Comparison of ENCODE assay signal across 18 cellular contexts in genomic region chr1:9737057-9737456, GRCh38.
DNase-seq lines count a peak whose midpoint lies in the region; TF ChIP-seq lines count a peak whose summit lies in the region.
"Had no signal": no experiment of that assay in that cellular context is flagged by ENCODE, and none has a peak within 500 bp of the region (broad histone marks: within the 10 kb centered on the region; RNA-seq: fewer than 3 reads in every experiment).

No MANE protein-coding gene starts in this region.

- TF ChIP-seq POLR2A in uterus (IDR thresholded peaks at IDR 0.05): no peak

- H3K4me1 Mint-ChIP-seq in activated CD4-positive, alpha-beta T cell treated with anti-CD3 and anti-CD28 coated beads, Interleukin-2, amount 10 ng/mL, durations not matched to agents 24 days and 14 days: peaks cover 11% of the 10 kb centered on the region
- H3K4me1 Mint-ChIP-seq in Calu3 (ENCODE audit: low read depth, unreplicated experiment): no peaks in the 10 kb centered on the region

- TF ChIP-seq CTCF in Calu3 (IDR thresholded peaks at IDR 0.05; ENCODE audit: unreplicated experiment) (no peak), uterus (IDR thresholded peaks at IDR 0.05) (no peak)

- H3K27ac ChIP-seq in uterus: no peak overlapping the region
- H3K27ac ChIP-seq: transverse colon had no signal

- CTCF ChIA-PET in Calu3 (lab: Charles Lee): no interaction called here

- H3K27me3 ChIP-seq in uterus: no peaks in the 10 kb centered on the region
- H3K27me3 ChIP-seq: transverse colon had no signal

- no peak overlapping the region for H3K27ac Mint-ChIP-seq in activated CD4-positive, alpha-beta T cell treated with anti-CD3 and anti-CD28 coated beads, Interleukin-2, amount 10 ng/mL, durations not matched to agents 24 days and 14 days
- no peak overlapping the region for H3K27ac Mint-ChIP-seq in Calu3 (ENCODE audit: unreplicated experiment)

- BruUV-seq in Calu3 (replicated peaks; lab: Mats Ljungman, UMichigan): no TSS peak

- H3K4me1 ChIP-seq in uterus: no peaks in the 10 kb centered on the region
- H3K4me1 ChIP-seq: HAP-1, transverse colon had no signal

- intact Hi-C loops in activated CD4-positive, alpha-beta T cell treated with anti-CD3 and anti-CD28 coated beads, Interleukin-2, amount 10 ng/mL, durations not matched to agents 24 days and 14 days (cut with micrococcal nuclease): no loop called here
- intact Hi-C loops in posterior vena cava (cut with DNase I) (no loop called here), Calu3 (cut with micrococcal nuclease; ENCODE audit: unreplicated experiment) (no loop called here), uterus (cut with DNase I; ENCODE audit: low total_unique reads) (no loop called here)

- H3K4me3 Mint-ChIP-seq in activated CD4-positive, alpha-beta T cell treated with anti-CD3 and anti-CD28 coated beads, Interleukin-2, amount 10 ng/mL, durations not matched to agents 24 days and 14 days: no peak overlapping the region
- no peak overlapping the region for H3K4me3 Mint-ChIP-seq in Calu3 (ENCODE audit: low read depth, unreplicated experiment)

- no peaks in the 10 kb centered on the region for H3K9me3 ChIP-seq in uterus
- H3K9me3 ChIP-seq: HAP-1, transverse colon had no signal

- peaks cover 56% of the 10 kb centered on the region for H3K36me3 Mint-ChIP-seq in activated CD4-positive, alpha-beta T cell treated with anti-CD3 and anti-CD28 coated beads, Interleukin-2, amount 10 ng/mL, durations not matched to agents 24 days and 14 days (ENCODE audit: low read depth)
- peaks cover 22% of the 10 kb centered on the region for H3K36me3 Mint-ChIP-seq in Calu3 (ENCODE audit: insufficient read depth, unreplicated experiment)

- no peaks in the 10 kb centered on the region for H3K27me3 Mint-ChIP-seq in activated CD4-positive, alpha-beta T cell treated with anti-CD3 and anti-CD28 coated beads, Interleukin-2, amount 10 ng/mL, durations not matched to agents 24 days and 14 days
- H3K27me3 Mint-ChIP-seq in Calu3 (ENCODE audit: unreplicated experiment): no peaks in the 10 kb centered on the region

- H3K36me3 ChIP-seq in uterus: no peaks in the 10 kb centered on the region

- peak; percentile 62 for DNase-seq in activated CD4-positive, alpha-beta T cell treated with anti-CD3 and anti-CD28 coated beads, Interleukin-2, amount 10 ng/mL, durations not matched to agents 24 days and 14 days
- DNase-seq in activated CD4-positive, alpha-beta T cell treated with anti-CD3 and anti-CD28 coated beads for 48 hours: no peak
- DNase-seq in MV-4-11 (lab: John Stamatoyannopoulos, UW): peak; percentile 33
- peak; percentile 50 for DNase-seq in epidermal melanocyte (ENCODE audit: insufficient read length, low spot score)
- peak; percentile 69 for DNase-seq in posterior vena cava (ENCODE audit: low spot score)
- DNase-seq in Calu3: no peak
- DNase-seq in ecto neural progenitor cell (ENCODE audit: low spot score): no peak
- DNase-seq in uterus: no peak
- DNase-seq: amygdala; central memory CD4-positive, alpha-beta T cell; DMS53; effector memory CD4-positive, alpha-beta T cell; NCI-H146; NCI-H748 treated with DMSO at 0.1 percent for 48 hours; SIG-M5; stimulated activated naive CD4-positive, alpha-beta T cell treated with Interleukin-2 at 50 U/mL for 16 hours; transverse colon had no signal

- no peaks in the 10 kb centered on the region for H3K9me3 Mint-ChIP-seq in activated CD4-positive, alpha-beta T cell treated with anti-CD3 and anti-CD28 coated beads, Interleukin-2, amount 10 ng/mL, durations not matched to agents 24 days and 14 days
- no peaks in the 10 kb centered on the region for H3K9me3 Mint-ChIP-seq in Calu3 (ENCODE audit: low read depth, unreplicated experiment)

- H3K4me3 ChIP-seq in uterus: no peak overlapping the region
- H3K4me3 ChIP-seq: HAP-1, transverse colon had no signal

Comparison
In these comparisons a context has a peak if more than half of its experiments do, and no peak if none do; other contexts are left out.
1. DNase-seq: peak in activated CD4-positive, alpha-beta T cell treated with anti-CD3 and anti-CD28 coated beads, Interleukin-2, amount 10 ng/mL, durations not matched to agents 24 days and 14 days (single experiment), MV-4-11 (single experiment), epidermal melanocyte (single experiment) and posterior vena cava (single experiment); none in activated CD4-positive, alpha-beta T cell treated with anti-CD3 and anti-CD28 coated beads for 48 hours (single experiment), Calu3 (single experiment), ecto neural progenitor cell (single experiment) and uterus (0 of 2).